29 cellular contexts compared by ENCODE assay signal in genomic region chr3:121981473-121981872, GRCh38. TPM values are rescaled to one million over a fixed set of nuclear protein-coding genes. Genes with fewer than 3 reads are reported as not detected.
"Had no signal": no experiment of that assay in that cellular context is flagged by ENCODE, and none has a peak within 500 bp of the region (broad histone marks: within the 10 kb centered on the region; RNA-seq: fewer than 3 reads in every experiment).

No MANE protein-coding gene starts in this region.

- ATAC-seq: esophagus mucosa; foreskin keratinocyte; heart left ventricle; naive thymus-derived CD8-positive, alpha-beta T cell; psoas muscle; stimulated activated naive B cell treated with anti-CD40 and anti-IgM and Interleukin-4, amounts not matched to agents 10 μg/mL and 1 μg/mL and 100 μg/mL, for 72 hours had no signal

- H3K27ac Mint-ChIP-seq: activated T-cell treated with anti-CD3 and anti-CD28 coated beads, Interleukin-2, amount 50 U/mL, for 24 hours; naive thymus-derived CD8-positive, alpha-beta T cell; neural progenitor cell; stimulated activated naive B cell treated with anti-CD40 and anti-IgM and Interleukin-4, amounts not matched to agents 10 μg/mL and 1 μg/mL and 100 μg/mL, for 72 hours; T-helper 1 cell treated with Interleukin-12 subunit alpha and Interleukin-12 subunit beta and Interleukin-4 antibody, amounts not matched to agents 30 μg/mL and 1 μg/mL, for 36 hours had no signal

- DNase-seq: activated CD4-positive, alpha-beta T cell treated with anti-CD3 and anti-CD28 coated beads for 4 hours; activated CD4-positive, alpha-beta T cell treated with anti-CD3 and anti-CD28 coated beads, Interleukin-2, amount 50 U/mL, for 48 hours; activated CD4-positive, CD25-positive, alpha-beta regulatory T cell; activated CD8-positive, alpha-beta memory T cell treated with anti-CD3 and anti-CD28 coated beads, Interleukin-2, amount 50 U/mL, for 48 hours; activated gamma-delta T cell treated with Interleukin-2 at 50 U/mL for 16 hours; activated naive CD4-positive, alpha-beta T cell treated with anti-CD3 and anti-CD28 coated beads, Interleukin-2, amount 50 U/mL, for 16 hours; activated T-cell treated with anti-CD3 and anti-CD28 coated beads, Interleukin-2, amount 50 U/mL, for 24 hours; amygdala; caudate nucleus; cortex of kidney; foreskin keratinocyte; heart left ventricle; hypothalamus; mesenchymal stem cell; naive thymus-derived CD8-positive, alpha-beta T cell; occipital lobe; psoas muscle; sigmoid colon; small intestine; stimulated activated CD4-positive, alpha-beta T cell treated with anti-CD3 and anti-CD28 coated beads, Interleukin-4, amount 100 ng/mL, for 24 hours; stimulated activated naive B cell treated with anti-CD40 and anti-IgM and Interleukin-4, amounts not matched to agents 10 μg/mL and 1 μg/mL and 100 μg/mL, for 72 hours; stomach; T1000; thyroid gland; upper lobe of left lung had no signal

- H3K27me3 Mint-ChIP-seq: stimulated activated naive B cell treated with anti-CD40 and anti-IgM and Interleukin-4, amounts not matched to agents 10 μg/mL and 1 μg/mL and 100 μg/mL, for 72 hours had no signal

- H3K4me3 Mint-ChIP-seq: activated T-cell treated with anti-CD3 and anti-CD28 coated beads, Interleukin-2, amount 50 U/mL, for 24 hours; naive thymus-derived CD8-positive, alpha-beta T cell; neural progenitor cell; stimulated activated naive B cell treated with anti-CD40 and anti-IgM and Interleukin-4, amounts not matched to agents 10 μg/mL and 1 μg/mL and 100 μg/mL, for 72 hours; T-helper 1 cell treated with Interleukin-12 subunit alpha and Interleukin-12 subunit beta and Interleukin-4 antibody, amounts not matched to agents 30 μg/mL and 1 μg/mL, for 36 hours had no signal

- H3K36me3 Mint-ChIP-seq: neural progenitor cell had no signal

RNA-seq across cellular contexts. Expression of gene ILDR1, which starts 40.6 kb away (rescaled TPM):
- total RNA-seq: chondrocyte; foreskin keratinocyte; naive thymus-derived CD8-positive, alpha-beta T cell; occipital lobe; psoas muscle; sigmoid colon had no signal
